In the genomic region with DNA sequence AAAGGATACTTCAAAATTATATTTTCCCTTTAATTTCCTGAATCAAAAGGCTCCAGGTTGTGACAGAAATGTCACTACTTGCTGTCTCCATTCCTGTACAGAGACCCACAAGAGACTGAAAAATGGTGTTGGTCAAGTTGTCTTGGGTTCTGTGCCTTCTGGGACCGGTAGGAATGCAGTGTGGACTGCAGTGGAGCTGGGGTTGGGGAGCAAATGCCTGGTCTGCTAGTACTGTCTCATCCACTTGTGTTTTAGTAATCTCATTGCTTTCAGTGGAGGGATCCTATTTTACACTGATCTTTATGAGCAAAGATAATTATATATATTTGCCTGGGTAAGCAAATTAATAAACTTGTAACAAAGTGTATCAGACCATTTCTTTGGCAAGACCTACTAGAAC, we compare ENCODE assay signal across 34 cellular contexts. TPM values are rescaled to one million over a fixed set of nuclear protein-coding genes. Genes with fewer than 3 reads are reported as not detected.
"Had no signal": no experiment of that assay in that cellular context is flagged by ENCODE, and none has a peak within 500 bp of the region (broad histone marks: within the 10 kb centered on the region; RNA-seq: fewer than 3 reads in every experiment).

No MANE protein-coding gene starts in this region.

- H3K9me3 ChIP-seq: ascending aorta, MG63, SJCRH30 had no signal

- H3K4me3 ChIP-seq: ascending aorta, cardiac muscle cell, MG63, SJCRH30, SK-N-MC had no signal

- H3K4me1 Mint-ChIP-seq: activated CD4-positive, alpha-beta T cell treated with anti-CD3 and anti-CD28 coated beads, Interleukin-2, amount 10 ng/mL, durations not matched to agents 24 days and 14 days; activated naive CD8-positive, alpha-beta T cell treated with anti-CD3 and anti-CD28 coated beads for 36 hours; activated T-helper 17 cell treated with anti-CD3 and anti-CD28 coated beads, Interleukin-2, amount 50 U/mL, for 72 hours had no signal

- H3K27me3 Mint-ChIP-seq: activated CD4-positive, alpha-beta T cell treated with anti-CD3 and anti-CD28 coated beads, Interleukin-2, amount 10 ng/mL, durations not matched to agents 24 days and 14 days; activated CD8-positive, alpha-beta T cell treated with anti-CD3 and anti-CD28 coated beads for 36 hours; activated naive CD8-positive, alpha-beta T cell treated with anti-CD3 and anti-CD28 coated beads for 36 hours; activated T-helper 17 cell treated with anti-CD3 and anti-CD28 coated beads, Interleukin-2, amount 50 U/mL, for 72 hours had no signal

- H3K27ac ChIP-seq: ascending aorta, cardiac muscle cell, SJCRH30, SK-N-MC had no signal

- H3K4me1 ChIP-seq: ascending aorta, SJCRH30 had no signal

- H3K36me3 ChIP-seq: ascending aorta, cardiac muscle cell had no signal

- DNase-seq: activated CD4-positive, alpha-beta T cell treated with anti-CD3 and anti-CD28 coated beads, Interleukin-2, amount 10 ng/mL, durations not matched to agents 24 days and 14 days; activated CD4-positive, alpha-beta T cell treated with anti-CD3 and anti-CD28 coated beads, Interleukin-2, amount 50 U/mL, for 4 hours; activated CD8-positive, alpha-beta T cell treated with anti-CD3 and anti-CD28 coated beads for 36 hours; activated effector memory CD4-positive, alpha-beta T cell treated with anti-CD3 and anti-CD28 coated beads, Interleukin-2, amount 50 U/mL, for 16 hours; activated naive CD4-positive, alpha-beta T cell; activated naive CD4-positive, alpha-beta T cell treated with anti-CD3 and anti-CD28 coated beads, Interleukin-2, amount 50 U/mL, for 16 hours; activated naive CD8-positive, alpha-beta T cell treated with anti-CD3 and anti-CD28 coated beads for 36 hours; activated T-cell treated with anti-CD3 and anti-CD28 coated beads, Interleukin-2, amount 50 U/mL, for 1 hour; activated T-cell treated with anti-CD3 and anti-CD28 coated beads, Interleukin-2, amount 50 U/mL, for 72 hours; amniotic stem cell; cerebellar nuclear complex; Kasumi-1; KBM-7; MG63; NCI-H1092 treated with DMSO at 0.1 percent for 48 hours; NCI-H1417; NCI-H146; NCI-H187; NCI-H2029 treated with DMSO at 0.1 percent for 48 hours; NCI-H2107; NCI-H2171 treated with DMSO at 0.1 percent for 48 hours; NCI-H226; NCI-H446 treated with DMSO at 0.1 percent for 48 hours; NCI-H524; NCI-H69; SHP77; SJCRH30; T1000 had no signal

- H3K27me3 ChIP-seq: ascending aorta, cardiac muscle cell, MG63, SJCRH30 had no signal

- H3K4me3 Mint-ChIP-seq: activated CD4-positive, alpha-beta T cell treated with anti-CD3 and anti-CD28 coated beads, Interleukin-2, amount 10 ng/mL, durations not matched to agents 24 days and 14 days; activated CD8-positive, alpha-beta T cell treated with anti-CD3 and anti-CD28 coated beads for 36 hours; activated naive CD8-positive, alpha-beta T cell treated with anti-CD3 and anti-CD28 coated beads for 36 hours; activated T-cell treated with anti-CD3 and anti-CD28 coated beads, Interleukin-2, amount 50 U/mL, for 72 hours; activated T-helper 17 cell treated with anti-CD3 and anti-CD28 coated beads, Interleukin-2, amount 50 U/mL, for 72 hours had no signal

- H3K9me3 Mint-ChIP-seq: activated CD4-positive, alpha-beta T cell treated with anti-CD3 and anti-CD28 coated beads, Interleukin-2, amount 10 ng/mL, durations not matched to agents 24 days and 14 days; activated CD8-positive, alpha-beta T cell treated with anti-CD3 and anti-CD28 coated beads for 36 hours; activated naive CD8-positive, alpha-beta T cell treated with anti-CD3 and anti-CD28 coated beads for 36 hours; activated T-cell treated with anti-CD3 and anti-CD28 coated beads, Interleukin-2, amount 50 U/mL, for 72 hours; activated T-helper 17 cell treated with anti-CD3 and anti-CD28 coated beads, Interleukin-2, amount 50 U/mL, for 72 hours had no signal

- ATAC-seq: activated CD8-positive, alpha-beta T cell treated with anti-CD3 and anti-CD28 coated beads for 36 hours; activated T-cell treated with anti-CD3 and anti-CD28 coated beads, Interleukin-2, amount 50 U/mL, for 72 hours; activated T-helper 17 cell treated with anti-CD3 and anti-CD28 coated beads, Interleukin-2, amount 50 U/mL, for 72 hours; Panc1 had no signal

- H3K27ac Mint-ChIP-seq: activated CD4-positive, alpha-beta T cell treated with anti-CD3 and anti-CD28 coated beads, Interleukin-2, amount 10 ng/mL, durations not matched to agents 24 days and 14 days; activated CD8-positive, alpha-beta T cell treated with anti-CD3 and anti-CD28 coated beads for 36 hours; activated naive CD8-positive, alpha-beta T cell treated with anti-CD3 and anti-CD28 coated beads for 36 hours; activated T-cell treated with anti-CD3 and anti-CD28 coated beads, Interleukin-2, amount 50 U/mL, for 72 hours; activated T-helper 17 cell treated with anti-CD3 and anti-CD28 coated beads, Interleukin-2, amount 50 U/mL, for 72 hours had no signal

RNA-seq across cellular contexts. Expression of a gene that starts 24.2 kb away (rescaled TPM):
- total RNA-seq: ascending aorta, cardiac muscle cell, RPMI7951, SJCRH30 had no signal
